In genomic region chr12:126436041-126436440, GRCh38 we compare ENCODE assay signal across 6 cellular contexts.
"Had no signal": no experiment of that assay in that cellular context is flagged by ENCODE, and none has a peak within 500 bp of the region (broad histone marks: within the 10 kb centered on the region; RNA-seq: fewer than 3 reads in every experiment).

No MANE protein-coding gene starts in this region.

- DNase-seq: H9, HCEC 1CT, Karpas-422, KBM-7 had no signal

- H3K9ac ChIP-seq: KMS-11 had no signal

- H3K4me3 ChIP-seq: GM23338 had no signal

- H3K4me2 ChIP-seq: GM23338, KMS-11 had no signal

- H3K27ac ChIP-seq: KMS-11 had no signal

- H2AFZ ChIP-seq: GM23338 had no signal
